12 cellular contexts compared by ENCODE assay signal in the genomic region with DNA sequence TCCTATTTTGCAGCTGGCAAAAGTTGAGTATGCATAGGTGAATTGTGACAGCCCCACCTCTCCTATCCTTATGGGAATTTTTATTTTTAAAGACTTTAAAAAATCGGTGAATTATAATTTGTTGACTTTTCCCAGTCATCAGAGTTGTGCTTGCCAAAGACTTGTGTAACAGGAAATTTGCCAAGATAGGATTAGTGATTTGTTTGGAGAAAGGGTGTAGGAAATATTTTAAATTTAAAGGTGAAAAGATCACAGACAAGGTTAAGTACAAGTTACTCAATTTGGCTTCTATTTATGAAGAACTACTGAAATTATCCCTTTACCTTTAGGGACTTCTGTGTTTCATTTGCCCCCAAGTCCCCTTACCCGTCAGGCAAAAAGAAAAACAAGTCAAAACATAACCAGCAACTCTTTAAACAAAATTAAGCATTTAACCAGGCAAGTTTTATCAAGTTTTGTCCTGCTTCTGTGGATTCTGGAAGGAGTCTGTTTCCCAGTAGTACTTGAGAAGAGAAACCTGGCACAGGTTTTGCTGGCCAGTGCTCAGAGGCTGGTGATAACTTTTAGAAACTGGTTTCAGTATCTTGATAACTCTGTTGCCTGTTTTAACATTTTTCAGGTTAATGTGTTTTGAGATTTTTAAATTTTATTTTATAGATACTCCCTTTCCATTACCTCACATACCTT.
A peak's percentile ranks its signal among the peaks of the same experiment; 100 is the strongest.
DNase-seq lines count a peak whose midpoint lies in the region; ATAC-seq, FAIRE-seq and TF ChIP-seq lines count a peak whose summit lies in the region.
"Had no signal": no experiment of that assay in that cellular context is flagged by ENCODE, and none has a peak within 500 bp of the region (broad histone marks: within the 10 kb centered on the region; RNA-seq: fewer than 3 reads in every experiment).

No MANE protein-coding gene starts in this region.

- ATAC-seq in body of pancreas, result peak; percentile 77
- ATAC-seq in heart left ventricle, result peak in 1 of 4 donors; percentile 45
- ATAC-seq in gastrocnemius medialis, result no peak
- no peak for ATAC-seq in HG02852 (IDR thresholded peaks at IDR 0.05; ENCODE audit: unreplicated experiment)
- no peak for ATAC-seq in GM18873 (IDR thresholded peaks at IDR 0.05; ENCODE audit: low FRiP score, unreplicated experiment)

- in situ Hi-C loops in gastrocnemius medialis (cut with MboI; ENCODE audit: low sequenced_read_pairs in 4 of 4), result no loop called here

- no peaks in the 10 kb centered on the region for H3K9me3 ChIP-seq in HEK293 (ENCODE audit: control insufficient read depth, insufficient read depth, low read depth, low read length)
- H3K9me3 ChIP-seq in body of pancreas, result peaks cover 0 to 2% (median 0%) of the 10 kb centered on the region in 3 donors
- H3K9me3 ChIP-seq in heart left ventricle, result peaks cover 0 to 5% (median 0%) of the 10 kb centered on the region in 12 donors
- no peaks in the 10 kb centered on the region for H3K9me3 ChIP-seq in prostate gland
- no peaks in the 10 kb centered on the region for H3K9me3 ChIP-seq in gastrocnemius medialis
- H3K9me3 ChIP-seq: neutrophil had no signal

- DNase-seq in body of pancreas (peak; percentile 28 to 63 (median 51)), heart left ventricle (peak in 2 of 5 donors; percentile 21 to 25), prostate gland (ENCODE audit: low spot score) (peak; percentile 72), frontal cortex (ENCODE audit: low spot score in 2 of 2) (no peak), gastrocnemius medialis (no peak)
- DNase-seq: activated CD4-positive, CD25-positive, alpha-beta regulatory T cell treated with anti-CD3 and anti-CD28 coated beads, Interleukin-2, amount 50 U/mL, for 72 hours; activated naive CD8-positive, alpha-beta T cell treated with anti-CD3 and anti-CD28 coated beads for 36 hours; NK-92 treated with Interleukin-12 subunit alpha and Interleukin-12 subunit beta, amount 100 ng/mL, for 24 hours had no signal

- CTCF ChIA-PET in HEK293 (lab: Yijun Ruan, JAX), result interaction anchor here (0.7 kb wide), 1 partner anchor 397 kb away, joined by 3 read pairs; no protein-coding TSS in a partner anchor

- intact Hi-C loops in body of pancreas (cut with DNase I), result no loop called here
- intact Hi-C loops in heart left ventricle (cut with DNase I), result no loop called here
- intact Hi-C loops in prostate gland (cut with DNase I), result no loop called here
- intact Hi-C loops in gastrocnemius medialis (cut with DNase I; ENCODE audit: low total_unique reads), result no loop called here

- H3K4me1 ChIP-seq in HEK293 (ENCODE audit: control insufficient read depth, insufficient read depth, low read length) (peaks cover 13% of the 10 kb centered on the region), body of pancreas (peaks cover 19% of the 10 kb centered on the region), heart left ventricle (peaks cover 3 to 26% (median 20%) of the 10 kb centered on the region in 12 donors), prostate gland (replicated peaks) (no peaks in the 10 kb centered on the region), gastrocnemius medialis (no peaks in the 10 kb centered on the region)

- H3K27me3 ChIP-seq in body of pancreas (no peaks in the 10 kb centered on the region), heart left ventricle (no peaks in the 10 kb centered on the region), prostate gland (replicated peaks; ENCODE audit: insufficient read depth) (no peaks in the 10 kb centered on the region), gastrocnemius medialis (no peaks in the 10 kb centered on the region)
- H3K27me3 ChIP-seq: neutrophil had no signal

- no peak for TF ChIP-seq CTCF in HEK293 (tag by site-specific recombination; IDR thresholded peaks at IDR 0.05)
- no peak for TF ChIP-seq CTCF in body of pancreas (IDR thresholded peaks at IDR 0.05)
- no peak for TF ChIP-seq CTCF in heart left ventricle (IDR thresholded peaks at IDR 0.05)
- no peak for TF ChIP-seq CTCF in prostate gland (IDR thresholded peaks at IDR 0.05)
- no peak for TF ChIP-seq CTCF in gastrocnemius medialis (IDR thresholded peaks at IDR 0.05 in 4 of 5, conservative IDR thresholded peaks at IDR 0.05 in 1 of 5)

- POLR2A ChIA-PET in HEK293 (lab: Yijun Ruan, JAX), result no interaction called here

- WGBS in body of pancreas, 2 donors, result 5 to 18% methylated on average over 2 of the region's 2 CpGs
- 37 to 58% (median 48%) methylated on average over 2 of the region's 2 CpGs for WGBS in heart left ventricle, 4 donors
- WGBS in prostate gland, result 21% methylated on average over 2 of the region's 2 CpGs

- TF ChIP-seq POLR2A in body of pancreas (IDR thresholded peaks at IDR 0.05), result no peak
- TF ChIP-seq POLR2A in heart left ventricle (IDR thresholded peaks at IDR 0.05), result no peak
- no peak for TF ChIP-seq POLR2A in prostate gland (IDR thresholded peaks at IDR 0.05)
- no peak for TF ChIP-seq POLR2A in gastrocnemius medialis (IDR thresholded peaks at IDR 0.05)

- FAIRE-seq in frontal cortex (lab: Jason Lieb, UNC), result no peak

- no peak overlapping the region for H3K27ac ChIP-seq in HEK293 (ENCODE audit: extremely low read depth, low read depth, low read length)
- H3K27ac ChIP-seq in body of pancreas, result peak overlapping the region; percentile 2 to 69 (median 63)
- H3K27ac ChIP-seq in heart left ventricle, result peak overlapping the region in 11 of 12 donors; percentile 7 to 67 (median 46)
- peak overlapping the region; percentile 43 to 65 for H3K27ac ChIP-seq in prostate gland
- no peak overlapping the region for H3K27ac ChIP-seq in gastrocnemius medialis
- H3K27ac ChIP-seq: neutrophil had no signal

- no peak overlapping the region for H3K4me3 ChIP-seq in HEK293 (ENCODE audit: low read depth, low read length)
- no peak overlapping the region for H3K4me3 ChIP-seq in body of pancreas
- H3K4me3 ChIP-seq in heart left ventricle, result no peak overlapping the region
- no peak overlapping the region for H3K4me3 ChIP-seq in prostate gland
- no peak overlapping the region for H3K4me3 ChIP-seq in gastrocnemius medialis

- H3K36me3 ChIP-seq in HEK293 (ENCODE audit: control insufficient read depth in 2 of 2, insufficient read depth in 1 of 2, low read length in 2 of 2) (no peaks in the 10 kb centered on the region), body of pancreas (replicated peaks in 1 of 2; ENCODE audit: insufficient read depth in 1 of 2, low read depth in 2 of 2) (no peaks in the 10 kb centered on the region), heart left ventricle (no peaks in the 10 kb centered on the region), prostate gland (no peaks in the 10 kb centered on the region), gastrocnemius medialis (no peaks in the 10 kb centered on the region)
- H3K36me3 ChIP-seq: neutrophil had no signal

TF ChIP-seq in HEK293, 187 proteins besides CTCF, POLR2A, EP300 and RAD21:
- TF ChIP-seq ZNF529 (tag by site-specific recombination; IDR thresholded peaks at IDR 0.05; ENCODE audit: insufficient replicate concordance) (no peak), OSR2 (tag by site-specific recombination; IDR thresholded peaks at IDR 0.05) (0 out of 2 replicates have a peak, but pooled peaks have one; percentile 13), REPIN1 (tag by site-specific recombination; IDR thresholded peaks at IDR 0.05; ENCODE audit: low read depth) (no peak)
- TF ChIP-seq, protein P1, sequence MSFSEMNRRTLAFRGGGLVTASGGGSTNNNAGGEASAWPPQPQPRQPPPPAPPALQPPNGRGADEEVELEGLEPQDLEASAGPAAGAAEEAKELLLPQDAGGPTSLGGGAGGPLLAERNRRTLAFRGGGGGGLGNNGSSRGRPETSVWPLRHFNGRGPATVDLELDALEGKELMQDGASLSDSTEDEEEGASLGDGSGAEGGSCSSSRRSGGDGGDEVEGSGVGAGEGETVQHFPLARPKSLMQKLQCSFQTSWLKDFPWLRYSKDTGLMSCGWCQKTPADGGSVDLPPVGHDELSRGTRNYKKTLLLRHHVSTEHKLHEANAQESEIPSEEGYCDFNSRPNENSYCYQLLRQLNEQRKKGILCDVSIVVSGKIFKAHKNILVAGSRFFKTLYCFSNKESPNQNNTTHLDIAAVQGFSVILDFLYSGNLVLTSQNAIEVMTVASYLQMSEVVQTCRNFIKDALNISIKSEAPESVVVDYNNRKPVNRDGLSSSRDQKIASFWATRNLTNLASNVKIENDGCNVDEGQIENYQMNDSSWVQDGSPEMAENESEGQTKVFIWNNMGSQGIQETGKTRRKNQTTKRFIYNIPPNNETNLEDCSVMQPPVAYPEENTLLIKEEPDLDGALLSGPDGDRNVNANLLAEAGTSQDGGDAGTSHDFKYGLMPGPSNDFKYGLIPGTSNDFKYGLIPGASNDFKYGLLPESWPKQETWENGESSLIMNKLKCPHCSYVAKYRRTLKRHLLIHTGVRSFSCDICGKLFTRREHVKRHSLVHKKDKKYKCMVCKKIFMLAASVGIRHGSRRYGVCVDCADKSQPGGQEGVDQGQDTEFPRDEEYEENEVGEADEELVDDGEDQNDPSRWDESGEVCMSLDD (tag by site-specific recombination; IDR thresholded peaks at IDR 0.05), result no peak

Comparison
In these comparisons a context has a peak if more than half of its experiments do, and no peak if none do; other contexts are left out.
1. H3K27ac ChIP-seq: peak in body of pancreas (4 of 4), heart left ventricle (11 of 12) and prostate gland (2 of 2); none in HEK293 (single experiment) and gastrocnemius medialis (0 of 4).
2. DNase-seq: peak in body of pancreas (4 of 4) and prostate gland (single experiment); none in frontal cortex (0 of 2) and gastrocnemius medialis (0 of 2).